Comparison of ENCODE assay signal across 1 cellular context in the genomic region with DNA sequence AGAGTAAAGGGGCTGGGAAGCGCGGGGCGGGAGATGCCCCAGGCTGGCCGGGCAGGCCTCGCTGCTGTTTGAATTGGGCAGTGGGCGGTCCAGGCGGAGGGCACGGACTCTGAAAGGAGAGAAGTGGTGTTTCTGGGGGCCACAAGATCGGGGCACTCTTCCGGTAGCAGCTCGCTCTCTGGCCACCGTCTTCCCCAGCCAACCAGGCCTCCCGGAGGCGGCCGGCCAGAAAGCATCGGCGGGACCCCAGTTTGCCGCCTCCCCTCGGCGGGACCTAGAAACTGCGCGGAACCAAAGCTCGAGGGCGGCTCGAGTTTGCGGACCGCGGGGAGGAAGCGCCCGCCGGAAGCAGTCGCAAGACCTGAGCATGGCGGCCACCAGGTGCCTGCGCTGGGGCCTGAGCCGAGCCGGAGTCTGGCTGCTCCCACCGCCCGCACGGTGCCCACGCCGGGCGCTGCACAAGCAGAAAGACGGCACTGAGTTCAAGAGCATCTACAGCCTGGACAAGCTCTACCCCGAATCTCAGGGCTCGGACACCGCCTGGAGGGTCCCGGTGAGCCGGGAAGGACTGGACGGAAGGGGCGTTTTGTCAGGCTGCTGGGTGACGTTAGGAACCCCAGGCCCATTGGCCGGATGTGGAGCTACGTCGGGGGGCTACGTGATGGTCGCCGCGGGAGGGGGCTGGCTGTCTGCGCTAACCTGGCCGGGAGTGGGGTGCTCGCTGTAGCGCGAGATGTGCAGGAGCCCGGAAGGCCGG.
TF ChIP-seq lines count a peak whose summit lies in the region.

A gene (plus strand): TSS at position 351 of the 757 bp plus-strand sequence. CDS start 17 bp downstream, at position 368.

TF ChIP-seq in HEK293, 187 proteins besides CTCF, POLR2A, EP300 and RAD21 (continued from another document and continues in another):
- TF ChIP-seq, protein P1, sequence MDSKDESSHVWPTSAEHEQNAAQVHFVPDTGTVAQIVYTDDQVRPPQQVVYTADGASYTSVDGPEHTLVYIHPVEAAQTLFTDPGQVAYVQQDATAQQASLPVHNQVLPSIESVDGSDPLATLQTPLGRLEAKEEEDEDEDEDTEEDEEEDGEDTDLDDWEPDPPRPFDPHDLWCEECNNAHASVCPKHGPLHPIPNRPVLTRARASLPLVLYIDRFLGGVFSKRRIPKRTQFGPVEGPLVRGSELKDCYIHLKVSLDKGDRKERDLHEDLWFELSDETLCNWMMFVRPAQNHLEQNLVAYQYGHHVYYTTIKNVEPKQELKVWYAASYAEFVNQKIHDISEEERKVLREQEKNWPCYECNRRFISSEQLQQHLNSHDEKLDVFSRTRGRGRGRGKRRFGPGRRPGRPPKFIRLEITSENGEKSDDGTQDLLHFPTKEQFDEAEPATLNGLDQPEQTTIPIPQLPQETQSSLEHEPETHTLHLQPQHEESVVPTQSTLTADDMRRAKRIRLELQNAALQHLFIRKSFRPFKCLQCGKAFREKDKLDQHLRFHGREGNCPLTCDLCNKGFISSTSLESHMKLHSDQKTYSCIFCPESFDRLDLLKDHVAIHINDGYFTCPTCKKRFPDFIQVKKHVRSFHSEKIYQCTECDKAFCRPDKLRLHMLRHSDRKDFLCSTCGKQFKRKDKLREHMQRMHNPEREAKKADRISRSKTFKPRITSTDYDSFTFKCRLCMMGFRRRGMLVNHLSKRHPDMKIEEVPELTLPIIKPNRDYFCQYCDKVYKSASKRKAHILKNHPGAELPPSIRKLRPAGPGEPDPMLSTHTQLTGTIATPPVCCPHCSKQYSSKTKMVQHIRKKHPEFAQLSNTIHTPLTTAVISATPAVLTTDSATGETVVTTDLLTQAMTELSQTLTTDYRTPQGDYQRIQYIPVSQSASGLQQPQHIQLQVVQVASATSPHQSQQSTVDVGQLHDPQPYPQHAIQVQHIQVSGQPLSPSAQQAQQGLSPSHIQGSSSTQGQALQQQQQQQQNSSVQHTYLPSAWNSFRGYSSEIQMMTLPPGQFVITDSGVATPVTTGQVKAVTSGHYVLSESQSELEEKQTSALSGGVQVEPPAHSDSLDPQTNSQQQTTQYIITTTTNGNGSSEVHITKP (tag by site-specific recombination; IDR thresholded peaks at IDR 0.05), result peak; percentile 65
- TF ChIP-seq ZIC2 (tag by site-specific recombination; IDR thresholded peaks at IDR 0.05) (peak; percentile 44), ZSCAN16 (tag by site-specific recombination; IDR thresholded peaks at IDR 0.05) (no peak), ZSCAN30 (tag by site-specific recombination; IDR thresholded peaks at IDR 0.05) (peak; percentile 96), ZFP69B (tag by site-specific recombination; IDR thresholded peaks at IDR 0.05) (peak; percentile 85), ZNF423 (tag by site-specific recombination; IDR thresholded peaks at IDR 0.05) (peak; percentile 11; the same call in 1 of the 2 replicates), SCRT1 (tag by site-specific recombination; IDR thresholded peaks at IDR 0.05; ENCODE audit: borderline replicate concordance) (no peak), FEZF1 (tag by site-specific recombination; IDR thresholded peaks at IDR 0.05) (no peak), ZXDB (tag by site-specific recombination; IDR thresholded peaks at IDR 0.05) (no peak; the same call in 1 of the 2 replicates), ZNF571 (tag by site-specific recombination; IDR thresholded peaks at IDR 0.05) (no peak), ZSCAN23 (tag by site-specific recombination; IDR thresholded peaks at IDR 0.05) (peak; percentile 63; the same call in 1 of the 2 replicates), ZNF768 (tag by site-specific recombination; IDR thresholded peaks at IDR 0.05) (no peak), ZNF596 (tag by site-specific recombination; IDR thresholded peaks at IDR 0.05) (no peak), ZNF561 (tag by site-specific recombination; IDR thresholded peaks at IDR 0.05; ENCODE audit: borderline replicate concordance) (peak; percentile 80), ZNF785 (tag by site-specific recombination; IDR thresholded peaks at IDR 0.05) (peak; percentile 75; the same call in 1 of the 2 replicates), GLIS1 (tag by site-specific recombination; IDR thresholded peaks at IDR 0.05) (peak; percentile 44; the same call in 1 of the 2 replicates), KLF7 (tag by site-specific recombination; IDR thresholded peaks at IDR 0.05; ENCODE audit: borderline replicate concordance) (peak; percentile 72; the same call in 1 of the 2 replicates), ZNF426 (tag by site-specific recombination; IDR thresholded peaks at IDR 0.05) (no peak), ZNF510 (tag by site-specific recombination; IDR thresholded peaks at IDR 0.05; ENCODE audit: insufficient replicate concordance) (no peak), ZNF211 (tag by site-specific recombination; IDR thresholded peaks at IDR 0.05; ENCODE audit: low read depth) (no peak), ZBTB20 (tag by site-specific recombination; IDR thresholded peaks at IDR 0.05) (peak; percentile 52; the same call in 1 of the 2 replicates), YY2 (tag by site-specific recombination; IDR thresholded peaks at IDR 0.05) (peak; percentile 99), OSR2 (tag by site-specific recombination; IDR thresholded peaks at IDR 0.05) (no peak), ZNF341 (tag by site-specific recombination; IDR thresholded peaks at IDR 0.05; ENCODE audit: low read depth) (no peak), ZNF776 (tag by site-specific recombination; IDR thresholded peaks at IDR 0.05; ENCODE audit: borderline replicate concordance) (no peak), ZNF157 (tag by site-specific recombination; IDR thresholded peaks at IDR 0.05) (no peak), ZBTB1 (tag by site-specific recombination; IDR thresholded peaks at IDR 0.05) (0 out of 2 replicates have a peak, but pooled peaks have one; percentile 48), ZNF391 (tag by site-specific recombination; IDR thresholded peaks at IDR 0.05; ENCODE audit: borderline replicate concordance, low read depth) (peak; percentile 47; the same call in 1 of the 2 replicates), ZNF132 (tag by site-specific recombination; IDR thresholded peaks at IDR 0.05; ENCODE audit: borderline replicate concordance) (no peak), ZNF366 (tag by site-specific recombination; conservative IDR thresholded peaks at IDR 0.05) (peak; percentile 56; the same call in 1 of the 2 replicates), REPIN1 (tag by site-specific recombination; IDR thresholded peaks at IDR 0.05; ENCODE audit: low read depth) (peak; percentile 72; the same call in 1 of the 2 replicates), ZNF311 (tag by site-specific recombination; IDR thresholded peaks at IDR 0.05; ENCODE audit: borderline replicate concordance) (no peak), KLF10 (tag by site-specific recombination; IDR thresholded peaks at IDR 0.05) (peak; percentile 59; the same call in 1 of the 2 replicates), SALL2 (tag by site-specific recombination; IDR thresholded peaks at IDR 0.05; ENCODE audit: borderline replicate concordance) (no peak), ZNF121 (tag by site-specific recombination; IDR thresholded peaks at IDR 0.05) (no peak), ZNF433 (tag by site-specific recombination; IDR thresholded peaks at IDR 0.05; ENCODE audit: low read depth) (no peak), ZNF621 (tag by site-specific recombination; IDR thresholded peaks at IDR 0.05) (no peak), ZNF843 (tag by site-specific recombination; IDR thresholded peaks at IDR 0.05) (peak; percentile 50), ZNF830 (tag by site-specific recombination; IDR thresholded peaks at IDR 0.05; ENCODE audit: low read depth) (no peak), HOXA7 (CRISPR knock-in tag; IDR thresholded peaks at IDR 0.05; ENCODE audit: borderline replicate concordance) (no peak), ZBTB17 (tag by site-specific recombination; IDR thresholded peaks at IDR 0.05) (peak; percentile 81), SP2 (tag by site-specific recombination; IDR thresholded peaks at IDR 0.05) (peak; percentile 85)
- TF ChIP-seq, protein P2, sequence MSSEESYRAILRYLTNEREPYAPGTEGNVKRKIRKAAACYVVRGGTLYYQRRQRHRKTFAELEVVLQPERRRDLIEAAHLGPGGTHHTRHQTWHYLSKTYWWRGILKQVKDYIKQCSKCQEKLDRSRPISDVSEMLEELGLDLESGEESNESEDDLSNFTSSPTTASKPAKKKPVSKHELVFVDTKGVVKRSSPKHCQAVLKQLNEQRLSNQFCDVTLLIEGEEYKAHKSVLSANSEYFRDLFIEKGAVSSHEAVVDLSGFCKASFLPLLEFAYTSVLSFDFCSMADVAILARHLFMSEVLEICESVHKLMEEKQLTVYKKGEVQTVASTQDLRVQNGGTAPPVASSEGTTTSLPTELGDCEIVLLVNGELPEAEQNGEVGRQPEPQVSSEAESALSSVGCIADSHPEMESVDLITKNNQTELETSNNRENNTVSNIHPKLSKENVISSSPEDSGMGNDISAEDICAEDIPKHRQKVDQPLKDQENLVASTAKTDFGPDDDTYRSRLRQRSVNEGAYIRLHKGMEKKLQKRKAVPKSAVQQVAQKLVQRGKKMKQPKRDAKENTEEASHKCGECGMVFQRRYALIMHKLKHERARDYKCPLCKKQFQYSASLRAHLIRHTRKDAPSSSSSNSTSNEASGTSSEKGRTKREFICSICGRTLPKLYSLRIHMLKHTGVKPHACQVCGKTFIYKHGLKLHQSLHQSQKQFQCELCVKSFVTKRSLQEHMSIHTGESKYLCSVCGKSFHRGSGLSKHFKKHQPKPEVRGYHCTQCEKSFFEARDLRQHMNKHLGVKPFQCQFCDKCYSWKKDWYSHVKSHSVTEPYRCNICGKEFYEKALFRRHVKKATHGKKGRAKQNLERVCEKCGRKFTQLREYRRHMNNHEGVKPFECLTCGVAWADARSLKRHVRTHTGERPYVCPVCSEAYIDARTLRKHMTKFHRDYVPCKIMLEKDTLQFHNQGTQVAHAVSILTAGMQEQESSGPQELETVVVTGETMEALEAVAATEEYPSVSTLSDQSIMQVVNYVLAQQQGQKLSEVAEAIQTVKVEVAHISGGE (tag by site-specific recombination; conservative IDR thresholded peaks at IDR 0.05; ENCODE audit: low read depth), result peak; percentile 99
- TF ChIP-seq, protein P3, sequence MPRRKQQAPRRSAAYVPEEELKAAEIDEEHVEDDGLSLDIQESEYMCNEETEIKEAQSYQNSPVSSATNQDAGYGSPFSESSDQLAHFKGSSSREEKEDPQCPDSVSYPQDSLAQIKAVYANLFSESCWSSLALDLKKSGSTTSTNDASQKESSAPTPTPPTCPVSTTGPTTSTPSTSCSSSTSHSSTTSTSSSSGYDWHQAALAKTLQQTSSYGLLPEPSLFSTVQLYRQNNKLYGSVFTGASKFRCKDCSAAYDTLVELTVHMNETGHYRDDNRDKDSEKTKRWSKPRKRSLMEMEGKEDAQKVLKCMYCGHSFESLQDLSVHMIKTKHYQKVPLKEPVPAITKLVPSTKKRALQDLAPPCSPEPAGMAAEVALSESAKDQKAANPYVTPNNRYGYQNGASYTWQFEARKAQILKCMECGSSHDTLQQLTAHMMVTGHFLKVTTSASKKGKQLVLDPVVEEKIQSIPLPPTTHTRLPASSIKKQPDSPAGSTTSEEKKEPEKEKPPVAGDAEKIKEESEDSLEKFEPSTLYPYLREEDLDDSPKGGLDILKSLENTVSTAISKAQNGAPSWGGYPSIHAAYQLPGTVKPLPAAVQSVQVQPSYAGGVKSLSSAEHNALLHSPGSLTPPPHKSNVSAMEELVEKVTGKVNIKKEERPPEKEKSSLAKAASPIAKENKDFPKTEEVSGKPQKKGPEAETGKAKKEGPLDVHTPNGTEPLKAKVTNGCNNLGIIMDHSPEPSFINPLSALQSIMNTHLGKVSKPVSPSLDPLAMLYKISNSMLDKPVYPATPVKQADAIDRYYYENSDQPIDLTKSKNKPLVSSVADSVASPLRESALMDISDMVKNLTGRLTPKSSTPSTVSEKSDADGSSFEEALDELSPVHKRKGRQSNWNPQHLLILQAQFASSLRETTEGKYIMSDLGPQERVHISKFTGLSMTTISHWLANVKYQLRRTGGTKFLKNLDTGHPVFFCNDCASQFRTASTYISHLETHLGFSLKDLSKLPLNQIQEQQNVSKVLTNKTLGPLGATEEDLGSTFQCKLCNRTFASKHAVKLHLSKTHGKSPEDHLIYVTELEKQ (tag by site-specific recombination; IDR thresholded peaks at IDR 0.05; ENCODE audit: borderline replicate concordance), result peak; percentile 16; the same call in 1 of the 2 replicates
- TF ChIP-seq, protein P4, sequence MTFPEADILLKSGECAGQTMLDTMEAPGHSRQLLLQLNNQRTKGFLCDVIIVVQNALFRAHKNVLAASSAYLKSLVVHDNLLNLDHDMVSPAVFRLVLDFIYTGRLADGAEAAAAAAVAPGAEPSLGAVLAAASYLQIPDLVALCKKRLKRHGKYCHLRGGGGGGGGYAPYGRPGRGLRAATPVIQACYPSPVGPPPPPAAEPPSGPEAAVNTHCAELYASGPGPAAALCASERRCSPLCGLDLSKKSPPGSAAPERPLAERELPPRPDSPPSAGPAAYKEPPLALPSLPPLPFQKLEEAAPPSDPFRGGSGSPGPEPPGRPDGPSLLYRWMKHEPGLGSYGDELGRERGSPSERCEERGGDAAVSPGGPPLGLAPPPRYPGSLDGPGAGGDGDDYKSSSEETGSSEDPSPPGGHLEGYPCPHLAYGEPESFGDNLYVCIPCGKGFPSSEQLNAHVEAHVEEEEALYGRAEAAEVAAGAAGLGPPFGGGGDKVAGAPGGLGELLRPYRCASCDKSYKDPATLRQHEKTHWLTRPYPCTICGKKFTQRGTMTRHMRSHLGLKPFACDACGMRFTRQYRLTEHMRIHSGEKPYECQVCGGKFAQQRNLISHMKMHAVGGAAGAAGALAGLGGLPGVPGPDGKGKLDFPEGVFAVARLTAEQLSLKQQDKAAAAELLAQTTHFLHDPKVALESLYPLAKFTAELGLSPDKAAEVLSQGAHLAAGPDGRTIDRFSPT (tag by site-specific recombination; IDR thresholded peaks at IDR 0.05), result peak; percentile 89; the same call in 1 of the 2 replicates
- TF ChIP-seq, protein P5, sequence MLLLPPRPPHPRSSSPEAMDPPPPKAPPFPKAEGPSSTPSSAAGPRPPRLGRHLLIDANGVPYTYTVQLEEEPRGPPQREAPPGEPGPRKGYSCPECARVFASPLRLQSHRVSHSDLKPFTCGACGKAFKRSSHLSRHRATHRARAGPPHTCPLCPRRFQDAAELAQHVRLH (tag by site-specific recombination; IDR thresholded peaks at IDR 0.05), result peak; percentile 93
- TF ChIP-seq, protein P6, sequence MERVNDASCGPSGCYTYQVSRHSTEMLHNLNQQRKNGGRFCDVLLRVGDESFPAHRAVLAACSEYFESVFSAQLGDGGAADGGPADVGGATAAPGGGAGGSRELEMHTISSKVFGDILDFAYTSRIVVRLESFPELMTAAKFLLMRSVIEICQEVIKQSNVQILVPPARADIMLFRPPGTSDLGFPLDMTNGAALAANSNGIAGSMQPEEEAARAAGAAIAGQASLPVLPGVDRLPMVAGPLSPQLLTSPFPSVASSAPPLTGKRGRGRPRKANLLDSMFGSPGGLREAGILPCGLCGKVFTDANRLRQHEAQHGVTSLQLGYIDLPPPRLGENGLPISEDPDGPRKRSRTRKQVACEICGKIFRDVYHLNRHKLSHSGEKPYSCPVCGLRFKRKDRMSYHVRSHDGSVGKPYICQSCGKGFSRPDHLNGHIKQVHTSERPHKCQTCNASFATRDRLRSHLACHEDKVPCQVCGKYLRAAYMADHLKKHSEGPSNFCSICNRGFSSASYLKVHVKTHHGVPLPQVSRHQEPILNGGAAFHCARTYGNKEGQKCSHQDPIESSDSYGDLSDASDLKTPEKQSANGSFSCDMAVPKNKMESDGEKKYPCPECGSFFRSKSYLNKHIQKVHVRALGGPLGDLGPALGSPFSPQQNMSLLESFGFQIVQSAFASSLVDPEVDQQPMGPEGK (tag by site-specific recombination; IDR thresholded peaks at IDR 0.05), result peak; percentile 85
